Comparison of ENCODE assay signal across 8 cellular contexts in genomic region chr1:161133220-161133740, GRCh38. TPM values are rescaled to one million over a fixed set of nuclear protein-coding genes. Genes with fewer than 3 reads are reported as not detected.
DNase-seq lines count a peak whose midpoint lies in the region; ATAC-seq, FAIRE-seq and TF ChIP-seq lines count a peak whose summit lies in the region.

No MANE protein-coding gene starts in this region.

- peak overlapping the region; percentile 91 to 96 (median 94) for H3K27ac ChIP-seq in Peyer's patch
- peak overlapping the region; percentile 98 for H3K27ac ChIP-seq in right cardiac atrium (ENCODE audit: low read length)
- H3K27ac ChIP-seq in testis, result peak overlapping the region; percentile 88 to 98

- no peak for TF ChIP-seq POLR2A in Peyer's patch (IDR thresholded peaks at IDR 0.05)
- TF ChIP-seq POLR2A in testis (IDR thresholded peaks at IDR 0.05), result no peak

- DNase-seq in DMS79 treated with DMSO at 0.1 percent for 48 hours (lab: John Stamatoyannopoulos, UW) (peak; percentile 53), DMS79 (lab: John Stamatoyannopoulos, UW) (no peak), Peyer's patch (no peak), right cardiac atrium (no peak), testis (no peak), frontal cortex (ENCODE audit: low spot score in 2 of 2) (no peak), omental fat pad (ENCODE audit: low spot score) (no peak), GM10248 (ENCODE audit: extremely low spot score) (no peak)

- ATAC-seq in right cardiac atrium (no peak), omental fat pad (ENCODE audit: low FRiP score) (no peak)

- intact Hi-C loops in right cardiac atrium (cut with DNase I), result loop anchor here in 3 of 4 donors (10.0 kb wide), 3 partner anchors 58 to 138 kb away; partner anchors contain the start of gene USF1 (in 1 of the 3)
- intact Hi-C loops in testis (cut with DNase I; ENCODE audit: low total_unique reads), result no loop called here

- H3K4me1 ChIP-seq in Peyer's patch (peaks cover 0 to 24% (median 10%) of the 10 kb centered on the region in 4 donors), right cardiac atrium (ENCODE audit: control insufficient read depth, insufficient read depth, low read length) (no peaks in the 10 kb centered on the region), testis (peaks cover 24% of the 10 kb centered on the region)

- POLR2A ChIA-PET in GM10248 (lab: Yijun Ruan, JAX), result interaction anchor here (0.7 to 1.3 kb wide), 7 partner anchors 12 to 36 kb away, joined by 3 to 14 read pairs (median 4); partner anchors contain the start of genes UFC1 and USP21

- H3K27me3 ChIP-seq in Peyer's patch, result no peaks in the 10 kb centered on the region
- no peaks in the 10 kb centered on the region for H3K27me3 ChIP-seq in right cardiac atrium (ENCODE audit: control insufficient read depth, insufficient read depth)
- H3K27me3 ChIP-seq in testis, result no peaks in the 10 kb centered on the region

- TF ChIP-seq CTCF in Peyer's patch (IDR thresholded peaks at IDR 0.05), result peak in 1 of 6 experiments; percentile 2
- no peak for TF ChIP-seq CTCF in testis (IDR thresholded peaks at IDR 0.05)
- no peak for TF ChIP-seq CTCF in omental fat pad (IDR thresholded peaks at IDR 0.05)
- no peak for TF ChIP-seq CTCF in GM10248 (IDR thresholded peaks at IDR 0.05; ENCODE audit: control extremely low read depth, extremely low read depth, low read depth, missing control alignments)

- no peak for FAIRE-seq in frontal cortex (lab: Jason Lieb, UNC)

- H3K4me3 ChIP-seq in Peyer's patch (peak overlapping the region; percentile 72 to 98 (median 82)), right cardiac atrium (ENCODE audit: low read length) (peak overlapping the region; percentile 86), testis (peak overlapping the region; percentile 85 to 89)

- CTCF ChIA-PET in GM10248 (lab: Yijun Ruan, JAX), result interaction anchor here (0.8 to 4.0 kb wide), 16 partner anchors 8 to 100 kb away, joined by 3 to 18 read pairs (median 5); partner anchors contain the start of genes KLHDC9, NIT1, PFDN2 and USF1

- H3K36me3 ChIP-seq in Peyer's patch, result peaks cover 0 to 13% (median 0%) of the 10 kb centered on the region in 3 donors
- no peaks in the 10 kb centered on the region for H3K36me3 ChIP-seq in testis (ENCODE audit: low read depth, missing control alignments)

- 6% methylated on average over 11 of the region's 11 CpGs for WGBS in right cardiac atrium
- WGBS in testis, 2 donors, result 3 to 4% methylated on average over 11 of the region's 11 CpGs

- no peaks in the 10 kb centered on the region for H3K9me3 ChIP-seq in Peyer's patch
- H3K9me3 ChIP-seq in right cardiac atrium (ENCODE audit: control insufficient read depth, low read length), result no peaks in the 10 kb centered on the region
- H3K9me3 ChIP-seq in testis, result no peaks in the 10 kb centered on the region

RNA-seq across cellular contexts. Expression of gene DEDD, which starts 0.8 kb away (rescaled TPM):
- total RNA-seq in Peyer's patch (10 to 100 TPM; 23.0 to 48.7 (median 31.4) TPM), right cardiac atrium (10 to 100 TPM; 26.3 to 30.6 (median 28.7) TPM), testis (10 to 100 TPM; 53.8 to 54.0 TPM), frontal cortex (21.6 TPM), omental fat pad (10 to 100 TPM; 32.0 to 54.8 (median 43.1) TPM)
- polyA plus RNA-seq in right cardiac atrium (15.5 TPM), testis (ENCODE audit: insufficient read depth, low read depth, low replicate concordance) (92.7 TPM)

RNA-seq across cellular contexts. Expression of gene NIT1, which starts 15.4 kb away (rescaled TPM):
- 100 to 1,000 TPM in 3 of 4 donors, 10 to 100 TPM in 1; 54.5 to 148 (median 120) TPM for total RNA-seq in Peyer's patch
- total RNA-seq in right cardiac atrium, result 10 to 100 TPM; 28.0 to 33.5 (median 30.4) TPM
- polyA plus RNA-seq in right cardiac atrium, result 29.7 TPM
- 10 to 100 TPM; 44.8 to 51.1 TPM for total RNA-seq in testis
- polyA plus RNA-seq in testis (ENCODE audit: insufficient read depth, low read depth, low replicate concordance), result 51.1 TPM
- 14.7 TPM for total RNA-seq in frontal cortex
- 100 to 1,000 TPM in 1 of 4 donors, 10 to 100 TPM in 3; 28.1 to 122 (median 33.4) TPM for total RNA-seq in omental fat pad

RNA-seq across cellular contexts. Expression of gene PFDN2, which starts 15.4 kb away (rescaled TPM):
- 10 to 100 TPM; 11.6 to 68.5 (median 15.2) TPM for total RNA-seq in Peyer's patch
- 10 to 100 TPM; 44.9 to 58.6 (median 51.5) TPM for total RNA-seq in right cardiac atrium
- 151 TPM for polyA plus RNA-seq in right cardiac atrium
- total RNA-seq in testis, result 10 to 100 TPM; 76.8 to 88.6 TPM
- 96.3 TPM for polyA plus RNA-seq in testis (ENCODE audit: insufficient read depth, low read depth, low replicate concordance)
- 53.8 TPM for total RNA-seq in frontal cortex
- 10 to 100 TPM; 30.6 to 90.1 (median 50.0) TPM for total RNA-seq in omental fat pad

RNA-seq across cellular contexts. Expression of gene UFC1, which starts 20.5 kb away (rescaled TPM):
- total RNA-seq in Peyer's patch (10 to 100 TPM; 36.9 to 82.5 (median 61.7) TPM), right cardiac atrium (10 to 100 TPM; 82.6 to 91.0 (median 89.1) TPM), testis (10 to 100 TPM; 36.9 to 68.3 TPM), frontal cortex (138 TPM), omental fat pad (10 to 100 TPM; 73.6 to 96.7 (median 78.4) TPM)
- polyA plus RNA-seq in right cardiac atrium (99.9 TPM), testis (ENCODE audit: insufficient read depth, low read depth, low replicate concordance) (129 TPM)

RNA-seq across cellular contexts. Expression of gene USP21, which starts 26.0 kb away (rescaled TPM):
- 10 to 100 TPM; 11.6 to 52.8 (median 39.0) TPM for total RNA-seq in Peyer's patch
- total RNA-seq in right cardiac atrium, result 10 to 100 TPM; 14.9 to 25.7 (median 20.9) TPM
- 18.1 TPM for polyA plus RNA-seq in right cardiac atrium
- total RNA-seq in testis, result 10 to 100 TPM; 49.5 to 51.2 TPM
- 45.6 TPM for polyA plus RNA-seq in testis (ENCODE audit: insufficient read depth, low read depth, low replicate concordance)
- total RNA-seq in frontal cortex, result 8.2 TPM
- total RNA-seq in omental fat pad, result 10 to 100 TPM in 3 of 4 donors, 1 to 10 TPM in 1; 7.8 to 19.5 (median 12.7) TPM
